ENCODE assay signal across 1 cellular context in the genomic region with DNA sequence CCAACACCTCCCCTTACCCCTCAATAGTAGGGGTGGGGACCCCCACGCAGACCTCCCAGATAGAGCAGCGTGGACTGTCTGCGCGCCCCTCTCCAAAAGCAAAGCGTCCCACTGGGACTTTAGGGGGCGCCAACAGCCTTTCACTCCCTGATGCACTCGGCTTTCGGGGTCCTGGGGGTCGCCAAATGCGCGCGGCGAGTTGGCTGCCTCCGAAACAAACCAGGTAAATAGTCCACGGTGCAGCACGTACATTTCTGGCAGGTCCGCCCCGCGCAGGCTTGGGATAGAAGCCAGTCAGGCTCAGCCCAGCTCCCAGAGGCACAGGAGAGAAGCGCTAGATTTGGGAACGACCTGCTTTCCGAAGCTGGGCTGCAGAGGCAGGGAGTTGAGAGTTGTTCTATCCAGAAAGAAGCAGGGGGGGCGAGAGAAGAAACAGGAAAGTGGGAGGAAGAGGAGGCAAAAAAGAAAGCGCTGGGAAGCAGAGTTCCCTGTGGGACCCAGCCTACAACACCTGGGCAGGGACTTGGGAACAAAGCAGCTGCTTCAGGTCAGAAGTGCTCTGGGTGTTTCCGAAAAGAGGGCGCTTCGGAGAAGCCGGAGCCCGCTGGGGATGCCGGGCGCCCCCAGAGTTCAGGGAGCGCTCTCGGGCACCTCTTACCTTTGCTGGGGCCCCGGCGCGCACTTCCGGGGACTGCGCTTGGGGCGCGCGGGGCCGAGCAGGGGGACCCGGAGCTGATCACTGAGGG.
TF ChIP-seq lines count a peak whose summit lies in the region.

No MANE protein-coding gene starts in this region.

TF ChIP-seq in HepG2, 621 proteins besides CTCF, POLR2A, EP300 and RAD21 (continued from another document and continues in another):
- 0 out of 2 replicates have a peak, but pooled peaks have one; percentile 36 for TF ChIP-seq HIC2 (CRISPR knock-in tag; IDR thresholded peaks at IDR 0.05; ENCODE audit: low read depth)
- TF ChIP-seq ZBTB7A (CRISPR knock-in tag; IDR thresholded peaks at IDR 0.05) = peak; percentile 99
- TF ChIP-seq, protein P1, sequence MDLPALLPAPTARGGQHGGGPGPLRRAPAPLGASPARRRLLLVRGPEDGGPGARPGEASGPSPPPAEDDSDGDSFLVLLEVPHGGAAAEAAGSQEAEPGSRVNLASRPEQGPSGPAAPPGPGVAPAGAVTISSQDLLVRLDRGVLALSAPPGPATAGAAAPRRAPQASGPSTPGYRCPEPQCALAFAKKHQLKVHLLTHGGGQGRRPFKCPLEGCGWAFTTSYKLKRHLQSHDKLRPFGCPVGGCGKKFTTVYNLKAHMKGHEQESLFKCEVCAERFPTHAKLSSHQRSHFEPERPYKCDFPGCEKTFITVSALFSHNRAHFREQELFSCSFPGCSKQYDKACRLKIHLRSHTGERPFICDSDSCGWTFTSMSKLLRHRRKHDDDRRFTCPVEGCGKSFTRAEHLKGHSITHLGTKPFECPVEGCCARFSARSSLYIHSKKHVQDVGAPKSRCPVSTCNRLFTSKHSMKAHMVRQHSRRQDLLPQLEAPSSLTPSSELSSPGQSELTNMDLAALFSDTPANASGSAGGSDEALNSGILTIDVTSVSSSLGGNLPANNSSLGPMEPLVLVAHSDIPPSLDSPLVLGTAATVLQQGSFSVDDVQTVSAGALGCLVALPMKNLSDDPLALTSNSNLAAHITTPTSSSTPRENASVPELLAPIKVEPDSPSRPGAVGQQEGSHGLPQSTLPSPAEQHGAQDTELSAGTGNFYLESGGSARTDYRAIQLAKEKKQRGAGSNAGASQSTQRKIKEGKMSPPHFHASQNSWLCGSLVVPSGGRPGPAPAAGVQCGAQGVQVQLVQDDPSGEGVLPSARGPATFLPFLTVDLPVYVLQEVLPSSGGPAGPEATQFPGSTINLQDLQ (CRISPR knock-in tag; IDR thresholded peaks at IDR 0.05) = 0 out of 2 replicates have a peak, but pooled peaks have one; percentile 21
- no peak for TF ChIP-seq ZNF816 (CRISPR knock-in tag; IDR thresholded peaks at IDR 0.05; ENCODE audit: borderline replicate concordance)
- no peak for TF ChIP-seq PCBP1 (IDR thresholded peaks at IDR 0.05; ENCODE audit: borderline replicate concordance, low read depth, low read length)
- TF ChIP-seq SIX1 (CRISPR knock-in tag; IDR thresholded peaks at IDR 0.05; ENCODE audit: borderline replicate concordance) = no peak
- TF ChIP-seq SCMH1 (CRISPR knock-in tag; IDR thresholded peaks at IDR 0.05; ENCODE audit: borderline replicate concordance) = no peak
- TF ChIP-seq ZNF44 (CRISPR knock-in tag; IDR thresholded peaks at IDR 0.05) = no peak
- no peak for TF ChIP-seq MIER2 (CRISPR knock-in tag; IDR thresholded peaks at IDR 0.05)
- peak; percentile 85; the same call in 1 of the 2 replicates for TF ChIP-seq MTA1 (CRISPR knock-in tag; IDR thresholded peaks at IDR 0.05; ENCODE audit: borderline replicate concordance)
- TF ChIP-seq ZNF431 (CRISPR knock-in tag; IDR thresholded peaks at IDR 0.05; ENCODE audit: borderline replicate concordance, low read depth) = no peak
- no peak for TF ChIP-seq ZNF101 (CRISPR knock-in tag; IDR thresholded peaks at IDR 0.05; ENCODE audit: borderline replicate concordance, low read depth)
- TF ChIP-seq KLF13 (CRISPR knock-in tag; IDR thresholded peaks at IDR 0.05) = 0 out of 2 replicates have a peak, but pooled peaks have one; percentile 21
- no peak for TF ChIP-seq BRF2 (CRISPR knock-in tag; IDR thresholded peaks at IDR 0.05)
- peak; percentile 38; the same call in 1 of the 2 replicates for TF ChIP-seq ZNF614 (CRISPR knock-in tag; IDR thresholded peaks at IDR 0.05; ENCODE audit: borderline replicate concordance)
- TF ChIP-seq BORCS8-MEF2B (CRISPR knock-in tag; IDR thresholded peaks at IDR 0.05) = peak; percentile 81
- no peak for TF ChIP-seq TBP (CRISPR knock-in tag; IDR thresholded peaks at IDR 0.05)
- TF ChIP-seq ZNF3 (CRISPR knock-in tag; IDR thresholded peaks at IDR 0.05) = no peak
- peak; percentile 9; the same call in 1 of the 2 replicates for TF ChIP-seq ZNF329 (CRISPR knock-in tag; IDR thresholded peaks at IDR 0.05; ENCODE audit: low read depth)
- no peak for TF ChIP-seq GPN1 (CRISPR knock-in tag; IDR thresholded peaks at IDR 0.05; ENCODE audit: borderline replicate concordance)
- TF ChIP-seq GABPA (IDR thresholded peaks at IDR 0.05; ENCODE audit: low read depth, low read length) = no peak
- 0 out of 2 replicates have a peak, but pooled peaks have one; percentile 30 for TF ChIP-seq GABPA (CRISPR knock-in tag; IDR thresholded peaks at IDR 0.05; ENCODE audit: low read depth)
- TF ChIP-seq, protein P2, sequence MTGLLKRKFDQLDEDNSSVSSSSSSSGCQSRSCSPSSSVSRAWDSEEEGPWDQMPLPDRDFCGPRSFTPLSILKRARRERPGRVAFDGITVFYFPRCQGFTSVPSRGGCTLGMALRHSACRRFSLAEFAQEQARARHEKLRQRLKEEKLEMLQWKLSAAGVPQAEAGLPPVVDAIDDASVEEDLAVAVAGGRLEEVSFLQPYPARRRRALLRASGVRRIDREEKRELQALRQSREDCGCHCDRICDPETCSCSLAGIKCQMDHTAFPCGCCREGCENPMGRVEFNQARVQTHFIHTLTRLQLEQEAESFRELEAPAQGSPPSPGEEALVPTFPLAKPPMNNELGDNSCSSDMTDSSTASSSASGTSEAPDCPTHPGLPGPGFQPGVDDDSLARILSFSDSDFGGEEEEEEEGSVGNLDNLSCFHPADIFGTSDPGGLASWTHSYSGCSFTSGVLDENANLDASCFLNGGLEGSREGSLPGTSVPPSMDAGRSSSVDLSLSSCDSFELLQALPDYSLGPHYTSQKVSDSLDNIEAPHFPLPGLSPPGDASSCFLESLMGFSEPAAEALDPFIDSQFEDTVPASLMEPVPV (CRISPR knock-in tag; IDR thresholded peaks at IDR 0.05) = peak; percentile 46; the same call in 1 of the 2 replicates
- TF ChIP-seq ZNF142 (CRISPR knock-in tag; IDR thresholded peaks at IDR 0.05) = peak; percentile 38; the same call in 1 of the 2 replicates
- TF ChIP-seq MED8 (CRISPR knock-in tag; IDR thresholded peaks at IDR 0.05; ENCODE audit: insufficient replicate concordance) = no peak
- no peak for TF ChIP-seq GTF2F1 (IDR thresholded peaks at IDR 0.05; ENCODE audit: low read length)
- TF ChIP-seq, protein P3, sequence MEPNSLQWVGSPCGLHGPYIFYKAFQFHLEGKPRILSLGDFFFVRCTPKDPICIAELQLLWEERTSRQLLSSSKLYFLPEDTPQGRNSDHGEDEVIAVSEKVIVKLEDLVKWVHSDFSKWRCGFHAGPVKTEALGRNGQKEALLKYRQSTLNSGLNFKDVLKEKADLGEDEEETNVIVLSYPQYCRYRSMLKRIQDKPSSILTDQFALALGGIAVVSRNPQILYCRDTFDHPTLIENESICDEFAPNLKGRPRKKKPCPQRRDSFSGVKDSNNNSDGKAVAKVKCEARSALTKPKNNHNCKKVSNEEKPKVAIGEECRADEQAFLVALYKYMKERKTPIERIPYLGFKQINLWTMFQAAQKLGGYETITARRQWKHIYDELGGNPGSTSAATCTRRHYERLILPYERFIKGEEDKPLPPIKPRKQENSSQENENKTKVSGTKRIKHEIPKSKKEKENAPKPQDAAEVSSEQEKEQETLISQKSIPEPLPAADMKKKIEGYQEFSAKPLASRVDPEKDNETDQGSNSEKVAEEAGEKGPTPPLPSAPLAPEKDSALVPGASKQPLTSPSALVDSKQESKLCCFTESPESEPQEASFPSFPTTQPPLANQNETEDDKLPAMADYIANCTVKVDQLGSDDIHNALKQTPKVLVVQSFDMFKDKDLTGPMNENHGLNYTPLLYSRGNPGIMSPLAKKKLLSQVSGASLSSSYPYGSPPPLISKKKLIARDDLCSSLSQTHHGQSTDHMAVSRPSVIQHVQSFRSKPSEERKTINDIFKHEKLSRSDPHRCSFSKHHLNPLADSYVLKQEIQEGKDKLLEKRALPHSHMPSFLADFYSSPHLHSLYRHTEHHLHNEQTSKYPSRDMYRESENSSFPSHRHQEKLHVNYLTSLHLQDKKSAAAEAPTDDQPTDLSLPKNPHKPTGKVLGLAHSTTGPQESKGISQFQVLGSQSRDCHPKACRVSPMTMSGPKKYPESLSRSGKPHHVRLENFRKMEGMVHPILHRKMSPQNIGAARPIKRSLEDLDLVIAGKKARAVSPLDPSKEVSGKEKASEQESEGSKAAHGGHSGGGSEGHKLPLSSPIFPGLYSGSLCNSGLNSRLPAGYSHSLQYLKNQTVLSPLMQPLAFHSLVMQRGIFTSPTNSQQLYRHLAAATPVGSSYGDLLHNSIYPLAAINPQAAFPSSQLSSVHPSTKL (CRISPR knock-in tag; IDR thresholded peaks at IDR 0.05) = peak; percentile 41
- no peak for TF ChIP-seq HOXA7 (CRISPR knock-in tag; IDR thresholded peaks at IDR 0.05)
- no peak for TF ChIP-seq POLR2AphosphoS2 (IDR thresholded peaks at IDR 0.05; ENCODE audit: low read depth, low read length)
- TF ChIP-seq TFE3 (CRISPR knock-in tag; IDR thresholded peaks at IDR 0.05) = peak; percentile 61; the same call in 1 of the 2 replicates
- TF ChIP-seq ZNF225 (CRISPR knock-in tag; IDR thresholded peaks at IDR 0.05) = peak; percentile 76; the same call in 1 of the 2 replicates
- no peak; the same call in 1 of the 2 replicates for TF ChIP-seq EEA1 (CRISPR knock-in tag; IDR thresholded peaks at IDR 0.05; ENCODE audit: borderline replicate concordance)
- no peak for TF ChIP-seq ZNF20 (CRISPR knock-in tag; IDR thresholded peaks at IDR 0.05)
- no peak for TF ChIP-seq ZFP36L1 (CRISPR knock-in tag; IDR thresholded peaks at IDR 0.05)
- TF ChIP-seq ZNF772 (CRISPR knock-in tag; IDR thresholded peaks at IDR 0.05) = no peak
- TF ChIP-seq FOXK2 (IDR thresholded peaks at IDR 0.05) = no peak
